In the genomic region with DNA sequence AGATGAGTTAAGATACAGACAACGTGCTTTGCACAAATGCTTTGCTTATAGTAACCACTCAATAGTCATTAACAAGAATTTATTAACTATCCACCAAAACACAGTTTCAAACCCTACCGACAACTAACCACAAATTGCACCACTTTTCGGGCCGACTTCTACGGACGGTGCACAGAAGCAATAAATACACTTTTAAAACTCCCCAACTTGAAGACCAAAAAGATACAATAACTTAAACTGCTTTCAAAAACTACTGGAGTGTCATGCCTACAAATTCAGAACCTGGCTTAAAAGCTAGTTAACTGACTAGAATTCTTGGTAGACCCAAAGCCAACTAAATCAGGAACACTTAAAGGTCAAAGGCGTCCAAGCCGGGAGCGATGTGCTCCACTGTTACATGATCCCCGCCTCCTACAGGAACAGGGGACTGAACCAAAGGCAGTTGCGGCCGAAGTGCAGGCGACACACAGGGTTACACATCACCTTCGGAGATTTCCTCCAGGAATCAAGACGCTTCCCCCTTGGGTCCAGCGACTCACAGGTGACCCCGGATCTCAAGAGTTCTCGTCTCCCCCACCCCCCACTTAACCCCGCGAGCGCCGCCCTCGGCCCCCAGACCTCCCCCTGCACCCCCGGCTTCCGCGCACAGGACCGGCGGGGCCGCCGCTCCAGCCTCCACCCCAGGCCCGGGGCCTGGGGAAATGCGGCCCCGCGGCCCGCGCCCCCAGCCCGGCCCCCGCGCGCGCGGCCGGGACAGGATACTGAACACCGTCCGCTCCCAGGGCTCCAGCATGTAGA, we compare ENCODE assay signal across 8 cellular contexts. TPM values are rescaled to one million over a fixed set of nuclear protein-coding genes. Genes with fewer than 3 reads are reported as not detected.
DNase-seq lines count a peak whose midpoint lies in the region; ATAC-seq and TF ChIP-seq lines count a peak whose summit lies in the region.

No MANE protein-coding gene starts in this region.

- POLR2A ChIA-PET in activated B cell treated with CpG ODN at 0.5 μM for 24 hours (lab: Charles Lee), result no interaction called here

- no peaks in the 10 kb centered on the region for H3K36me3 Mint-ChIP-seq in activated B cell treated with CpG ODN at 0.5 μM for 24 hours (ENCODE audit: low read depth)

- peak overlapping the region; percentile 88 for H3K4me3 Mint-ChIP-seq in activated B cell treated with CpG ODN at 0.5 μM for 24 hours

- H3K27ac ChIP-seq in 22Rv1, result peak overlapping the region; percentile 78

- TF ChIP-seq CTCF in 22Rv1 (IDR thresholded peaks at IDR 0.05) (no peak), activated B cell treated with CpG ODN at 0.5 μM for 24 hours (IDR thresholded peaks at IDR 0.05) (no peak), epithelial cell of esophagus (IDR thresholded peaks at IDR 0.05; ENCODE audit: insufficient read depth, low read depth, low read length, missing control alignments) (no peak)

- H3K27ac Mint-ChIP-seq in activated B cell treated with CpG ODN at 0.5 μM for 24 hours, result peak overlapping the region; percentile 76

- CTCF ChIA-PET in activated B cell treated with CpG ODN at 0.5 μM for 24 hours (lab: Charles Lee), result no interaction called here

- intact Hi-C loops in activated B cell treated with CpG ODN at 0.5 μM for 24 hours (cut with micrococcal nuclease), result loop anchor here (1.0 to 5.0 kb wide), 10 partner anchors 76 to 1861 kb away; partner anchors contain the start of genes BAZ1A, BRMS1L, EAPP and FAM177A1

- ATAC-seq in GM18502 (IDR thresholded peaks at IDR 0.05; ENCODE audit: poor library complexity, unreplicated experiment) (peak; percentile 49), HG02943 (IDR thresholded peaks at IDR 0.05; ENCODE audit: low read depth, unreplicated experiment) (peak; percentile 42), activated B cell treated with CpG ODN at 0.5 μM for 24 hours (ENCODE audit: low read depth) (no peak)

- peak; percentile 34 to 46 for DNase-seq in NCI-H2081 (lab: John Stamatoyannopoulos, UW)
- DNase-seq in activated B cell treated with CpG ODN at 0.5 μM for 24 hours, result no peak
- peak; percentile 49 for DNase-seq in epithelial cell of esophagus (ENCODE audit: low read depth)
- peak; percentile 49 for DNase-seq in mucosa of gallbladder (ENCODE audit: low spot score)
- DNase-seq in superior temporal gyrus (ENCODE audit: extremely low spot score), result peak; percentile 61

- H3K27me3 Mint-ChIP-seq in activated B cell treated with CpG ODN at 0.5 μM for 24 hours, result no peaks in the 10 kb centered on the region

- H3K4me3 ChIP-seq in epithelial cell of esophagus (ENCODE audit: low read length), result peak overlapping the region; percentile 75

- H3K4me1 Mint-ChIP-seq in activated B cell treated with CpG ODN at 0.5 μM for 24 hours, result peaks cover 15% of the 10 kb centered on the region

- H3K9me3 Mint-ChIP-seq in activated B cell treated with CpG ODN at 0.5 μM for 24 hours, result no peaks in the 10 kb centered on the region

RNA-seq across cellular contexts. Expression of gene SPTSSA, which starts 0.5 kb away (rescaled TPM):
- 6.2 and 7.5 TPM in 2 replicates for total RNA-seq in activated B cell treated with CpG ODN at 0.5 μM for 24 hours
- 32.7 TPM for total RNA-seq in mucosa of gallbladder
